In genomic region chr17:34045990-34046389, GRCh38 we compare ENCODE assay signal across 34 cellular contexts.
"Had no signal": no experiment of that assay in that cellular context is flagged by ENCODE, and none has a peak within 500 bp of the region (broad histone marks: within the 10 kb centered on the region; RNA-seq: fewer than 3 reads in every experiment).

No MANE protein-coding gene starts in this region.

- H3K27me3 ChIP-seq: MG63 had no signal

- H3K4me3 ChIP-seq: MG63 had no signal

- DNase-seq: Karpas-422, Kasumi-1, MG63, MM.1S, MV-4-11, NCI-H1048, NCI-H1092, NCI-H1092 treated with DMSO at 0.1 percent for 48 hours, NCI-H1105, NCI-H1105 treated with DMSO at 0.1 percent for 48 hours, NCI-H1417, NCI-H1417 treated with DMSO at 0.1 percent for 48 hours, NCI-H1436, NCI-H1436 treated with DMSO at 0.1 percent for 48 hours, NCI-H146, NCI-H1694, NCI-H1694 treated with DMSO at 0.1 percent for 48 hours, NCI-H187, NCI-H187 treated with DMSO at 0.1 percent for 48 hours, NCI-H1930, NCI-H2029, NCI-H2029 treated with DMSO at 0.1 percent for 48 hours, NCI-H2081, NCI-H2081 treated with DMSO at 0.1 percent for 48 hours, NCI-H2107, NCI-H2171, NCI-H2171 treated with DMSO at 0.1 percent for 48 hours, NCI-H2227 treated with DMSO at 0.1 percent for 48 hours, NCI-H226, NCI-H345, NCI-H446, NCI-H446 treated with DMSO at 0.1 percent for 48 hours, NCI-H510A, NCI-H510A treated with DMSO at 0.1 percent for 48 hours had no signal

- H3K9me3 ChIP-seq: MG63 had no signal

- H3K36me3 ChIP-seq: MG63 had no signal
